In genomic region chr12:118102070-118102469, GRCh38 we compare ENCODE assay signal across 11 cellular contexts. TPM values are rescaled to one million over a fixed set of nuclear protein-coding genes. Genes with fewer than 3 reads are reported as not detected.
DNase-seq lines count a peak whose midpoint lies in the region; ATAC-seq, FAIRE-seq and TF ChIP-seq lines count a peak whose summit lies in the region.
"Had no signal": no experiment of that assay in that cellular context is flagged by ENCODE, and none has a peak within 500 bp of the region (broad histone marks: within the 10 kb centered on the region; RNA-seq: fewer than 3 reads in every experiment).

No MANE protein-coding gene starts in this region.

- peak overlapping the region; percentile 92 for H3K4me3 Mint-ChIP-seq in HFFc6
- peak overlapping the region; percentile 21 for H3K4me3 Mint-ChIP-seq in activated T-helper 2 cell treated with anti-CD3 and anti-CD28 coated beads, Interferon-gamma antibody, Interleukin-2, Interleukin-4, amounts not matched to agents 10 μg/mL and 5 μg/mL and 100 μg/mL, durations not matched to agents 14 hours and 24 hours and 36 hours (ENCODE audit: low read depth)

- H3K79me2 ChIP-seq in OCI-LY7 (ENCODE audit: insufficient read depth, low read depth, low read length) = no peaks in the 10 kb centered on the region

- no peaks in the 10 kb centered on the region for H3K36me3 Mint-ChIP-seq in HFFc6 (ENCODE audit: low read depth)
- H3K36me3 Mint-ChIP-seq in activated T-helper 2 cell treated with anti-CD3 and anti-CD28 coated beads, Interferon-gamma antibody, Interleukin-2, Interleukin-4, amounts not matched to agents 10 μg/mL and 5 μg/mL and 100 μg/mL, durations not matched to agents 14 hours and 24 hours and 36 hours (ENCODE audit: low read depth) = no peaks in the 10 kb centered on the region

- peak; percentile 43 to 49 for DNase-seq in A549 (ENCODE audit: low read depth in 1 of 2, low spot score in 1 of 2)
- peak; percentile 5 for DNase-seq in HFFc6
- no peak for DNase-seq in activated T-helper 2 cell treated with anti-CD3 and anti-CD28 coated beads, Interferon-gamma antibody, Interleukin-2, Interleukin-4, amounts not matched to agents 10 μg/mL and 5 μg/mL and 100 μg/mL, durations not matched to agents 14 hours and 24 hours and 36 hours (ENCODE audit: low spot score)
- DNase-seq in left colon = peak; percentile 25 to 51
- no peak for DNase-seq in NCI-H774 (lab: John Stamatoyannopoulos, UW)
- no peak for DNase-seq in OCI-LY7 (ENCODE audit: low spot score)
- DNase-seq in stimulated activated CD4-positive, alpha-beta T cell treated with anti-CD3 and anti-CD28 coated beads, Interleukin-15, amount 100 ng/mL, for 24 hours = no peak
- DNase-seq in cortex of kidney (lab: John Stamatoyannopoulos, UW) = no peak
- DNase-seq: head of caudate nucleus, NCI-H2171 treated with DMSO at 0.1 percent for 48 hours had no signal

- CTCF ChIA-PET in A549 (lab: Yijun Ruan, JAX) = interaction anchor here (1.0 to 1.6 kb wide), 6 partner anchors 8 to 227 kb away, joined by 4 to 6 read pairs (median 4); no protein-coding TSS in a partner anchor
- CTCF ChIA-PET in OCI-LY7 (lab: Charles Lee; ENCODE audit: unreplicated experiment) = no interaction called here

- H3K27ac ChIP-seq in A549 (peak overlapping the region in 1 of 2 experiments; percentile 22; a peak in 1 of 6 replicates), OCI-LY7 (ENCODE audit: low read depth, low read length, poor library complexity, severe bottlenecking) (no peak overlapping the region)

- peaks cover 20% of the 10 kb centered on the region for H3K4me1 ChIP-seq in A549
- H3K4me1 ChIP-seq in OCI-LY7 (ENCODE audit: insufficient read depth, low read length, poor library complexity, severe bottlenecking) = no peaks in the 10 kb centered on the region
- H3K4me1 ChIP-seq: pancreas had no signal

- 55% methylated on average over 6 of the region's 6 CpGs for WGBS in A549 (ENCODE audit: missing lambda C conversion rate)

- no peak for ATAC-seq in A549
- ATAC-seq in left colon = peak; percentile 3

- H3K36me3 ChIP-seq in OCI-LY7 (ENCODE audit: insufficient read depth, low read length) = no peaks in the 10 kb centered on the region
- H3K36me3 ChIP-seq: pancreas had no signal

- H3K27me3 Mint-ChIP-seq in HFFc6 (ENCODE audit: insufficient read depth) = no peaks in the 10 kb centered on the region
- peaks cover 21% of the 10 kb centered on the region for H3K27me3 Mint-ChIP-seq in activated T-helper 2 cell treated with anti-CD3 and anti-CD28 coated beads, Interferon-gamma antibody, Interleukin-2, Interleukin-4, amounts not matched to agents 10 μg/mL and 5 μg/mL and 100 μg/mL, durations not matched to agents 14 hours and 24 hours and 36 hours (ENCODE audit: low read depth)

- intact Hi-C loops in activated T-helper 2 cell treated with anti-CD3 and anti-CD28 coated beads, Interferon-gamma antibody, Interleukin-2, Interleukin-4, amounts not matched to agents 10 μg/mL and 5 μg/mL and 100 μg/mL, durations not matched to agents 14 hours and 24 hours and 36 hours (cut with micrococcal nuclease) = loop anchor here (5.0 kb wide), 1 partner anchor 40 kb away; the partner anchor contains the start of gene WSB2
- intact Hi-C loops in left colon (cut with DNase I, micrococcal nuclease) (no loop called here), OCI-LY7 (cut with micrococcal nuclease; ENCODE audit: unreplicated experiment) (no loop called here)

- no peak overlapping the region for H3K27ac Mint-ChIP-seq in HFFc6
- H3K27ac Mint-ChIP-seq in activated T-helper 2 cell treated with anti-CD3 and anti-CD28 coated beads, Interferon-gamma antibody, Interleukin-2, Interleukin-4, amounts not matched to agents 10 μg/mL and 5 μg/mL and 100 μg/mL, durations not matched to agents 14 hours and 24 hours and 36 hours = no peak overlapping the region

- H3K4me3 ChIP-seq in A549 (peak overlapping the region; percentile 69; the same call in 1 of the 3 replicates), OCI-LY7 (ENCODE audit: low read depth, low read length, poor library complexity, severe bottlenecking) (no peak overlapping the region)

- TF ChIP-seq POLR2A in A549 (IDR thresholded peaks at IDR 0.05; ENCODE audit: low read length) = no peak

- H2AFZ ChIP-seq in OCI-LY7 (ENCODE audit: low read length) = no peak overlapping the region

- TF ChIP-seq EP300 in A549 (IDR thresholded peaks at IDR 0.05) = no peak

- no peaks in the 10 kb centered on the region for H4K20me1 ChIP-seq in OCI-LY7 (ENCODE audit: insufficient read depth, low read length)

- no peak for TF ChIP-seq RAD21 in A549 (conservative IDR thresholded peaks at IDR 0.05 in 1 of 2, IDR thresholded peaks at IDR 0.05 in 1 of 2)

- no peak for FAIRE-seq in A549 (lab: Jason Lieb, UNC)
- FAIRE-seq: pancreas had no signal

- no peaks in the 10 kb centered on the region for H3K9me3 Mint-ChIP-seq in HFFc6
- no peaks in the 10 kb centered on the region for H3K9me3 Mint-ChIP-seq in activated T-helper 2 cell treated with anti-CD3 and anti-CD28 coated beads, Interferon-gamma antibody, Interleukin-2, Interleukin-4, amounts not matched to agents 10 μg/mL and 5 μg/mL and 100 μg/mL, durations not matched to agents 14 hours and 24 hours and 36 hours

- H3K4me1 Mint-ChIP-seq in HFFc6 (ENCODE audit: low read depth) = peaks cover 21% of the 10 kb centered on the region
- H3K4me1 Mint-ChIP-seq in activated T-helper 2 cell treated with anti-CD3 and anti-CD28 coated beads, Interferon-gamma antibody, Interleukin-2, Interleukin-4, amounts not matched to agents 10 μg/mL and 5 μg/mL and 100 μg/mL, durations not matched to agents 14 hours and 24 hours and 36 hours (ENCODE audit: low read depth) = peaks cover 6% of the 10 kb centered on the region

- no peaks in the 10 kb centered on the region for H3K9me3 ChIP-seq in A549
- H3K9me3 ChIP-seq in OCI-LY7 (ENCODE audit: low read length) = no peaks in the 10 kb centered on the region
- H3K9me3 ChIP-seq: pancreas had no signal

- no peaks in the 10 kb centered on the region for H3K9me2 ChIP-seq in OCI-LY7 (ENCODE audit: insufficient read depth, low read length)

- POLR2A ChIA-PET in A549 (lab: Yijun Ruan, JAX) = no interaction called here
- POLR2A ChIA-PET in OCI-LY7 (lab: Charles Lee) = no interaction called here

- no TSS peak for BruUV-seq in OCI-LY7 (replicated peaks; lab: Mats Ljungman, UMichigan)

- TF ChIP-seq CTCF in A549 (IDR thresholded peaks at IDR 0.05) (no peak), HFFc6 (IDR thresholded peaks at IDR 0.05) (no peak), OCI-LY7 (conservative IDR thresholded peaks at IDR 0.05; ENCODE audit: low read length) (no peak)

- H3K4me2 ChIP-seq in A549 (peak overlapping the region; percentile 76), OCI-LY7 (ENCODE audit: low read length) (no peak overlapping the region)

TF ChIP-seq in A549, 52 proteins besides CTCF, POLR2A, EP300 and RAD21:
- TF ChIP-seq CHD4 (IDR thresholded peaks at IDR 0.05; ENCODE audit: borderline replicate concordance) (no peak), FOSB (CRISPR knock-in tag; IDR thresholded peaks at IDR 0.05) (no peak), RARB (CRISPR knock-in tag; IDR thresholded peaks at IDR 0.05) (no peak), NPAS2 (CRISPR knock-in tag; IDR thresholded peaks at IDR 0.05; ENCODE audit: borderline replicate concordance) (no peak)

RNA-seq across cellular contexts. Expression of gene VSIG10, which starts 1.7 kb away (rescaled TPM):
- 20.2 and 23.8 TPM in 2 replicates for polyA plus RNA-seq in A549 (2011; rRNA removed)
- polyA plus RNA-seq in A549 (2012; cell fraction: cytosol; rRNA removed) = 11.0 and 16.6 TPM in 2 replicates
- polyA plus RNA-seq in A549 (2012; cell fraction: nucleus; rRNA removed) = 15.0 and 17.0 TPM in 2 replicates
- 15.8 to 18.3 TPM (median 18.0 TPM) in 3 replicates for polyA plus RNA-seq in A549 (2017; fragmentation: RNase III; extraction: RNeasy Plus Mini Kit Qiagen cat#74134 plus additional on column Dnase treatment)
- polyA minus RNA-seq in A549 (2011; rRNA and poly(A)+ RNA removed) = 29.8 and 34.3 TPM in 2 replicates
- total RNA-seq in HFFc6 (2021; fragmentation: NEBNext Ultra II Directional; extraction: Animal tissue kit (Norgen Biotek cat#: 25700)) = 10 to 100 TPM; 17.6 to 22.0 (median 21.1) TPM
- total RNA-seq in activated T-helper 2 cell treated with anti-CD3 and anti-CD28 coated beads, Interferon-gamma antibody, Interleukin-2, Interleukin-4, amounts not matched to agents 10 μg/mL and 5 μg/mL and 100 μg/mL, durations not matched to agents 14 hours and 24 hours and 36 hours = 9.6 and 11.1 TPM in 2 replicates
- 10 to 100 TPM; 86.7 to 95.7 TPM for total RNA-seq in left colon
- 5.0 and 9.2 TPM in 2 replicates for total RNA-seq in OCI-LY7 (2014; rRNA removed; shearing (Covaris generic))
- total RNA-seq in OCI-LY7 (2022) = 9.8 and 12.2 TPM in 2 replicates

RNA-seq across cellular contexts. Expression of gene PEBP1, which starts 33.9 kb away (rescaled TPM):
- 152 and 169 TPM in 2 replicates for polyA plus RNA-seq in A549 (2011; rRNA removed)
- polyA plus RNA-seq in A549 (2012; cell fraction: cytosol; rRNA removed) = 261 and 277 TPM in 2 replicates
- 153 and 173 TPM in 2 replicates for polyA plus RNA-seq in A549 (2012; cell fraction: nucleus; rRNA removed)
- 223 to 254 TPM (median 246 TPM) in 3 replicates for polyA plus RNA-seq in A549 (2017; fragmentation: RNase III; extraction: RNeasy Plus Mini Kit Qiagen cat#74134 plus additional on column Dnase treatment)
- polyA minus RNA-seq in A549 (2011; rRNA and poly(A)+ RNA removed) = 90.4 and 99.9 TPM in 2 replicates
- 100 to 1,000 TPM; 178 to 263 (median 196) TPM for total RNA-seq in HFFc6 (2021; fragmentation: NEBNext Ultra II Directional; extraction: Animal tissue kit (Norgen Biotek cat#: 25700))
- 177 and 184 TPM in 2 replicates for total RNA-seq in activated T-helper 2 cell treated with anti-CD3 and anti-CD28 coated beads, Interferon-gamma antibody, Interleukin-2, Interleukin-4, amounts not matched to agents 10 μg/mL and 5 μg/mL and 100 μg/mL, durations not matched to agents 14 hours and 24 hours and 36 hours
- 100 to 1,000 TPM; 186 to 205 TPM for total RNA-seq in left colon
- 128 and 135 TPM in 2 replicates for total RNA-seq in OCI-LY7 (2014; rRNA removed; shearing (Covaris generic))
- 138 and 154 TPM in 2 replicates for total RNA-seq in OCI-LY7 (2022)

RNA-seq across cellular contexts. Expression of gene WSB2, which starts 41.1 kb away (rescaled TPM):
- polyA plus RNA-seq in A549 (2011; rRNA removed) (93.5 and 121 TPM in 2 replicates), A549 (2017; fragmentation: RNase III; extraction: RNeasy Plus Mini Kit Qiagen cat#74134 plus additional on column Dnase treatment) (39.4 to 40.5 TPM (median 40.1 TPM) in 3 replicates)
- polyA plus RNA-seq in A549 (2012; cell fraction: cytosol; rRNA removed) = 64.8 and 76.5 TPM in 2 replicates
- 27.8 and 39.1 TPM in 2 replicates for polyA plus RNA-seq in A549 (2012; cell fraction: nucleus; rRNA removed)
- polyA minus RNA-seq in A549 (2011; rRNA and poly(A)+ RNA removed) = 262 and 314 TPM in 2 replicates
- 100 to 1,000 TPM; 140 to 168 (median 149) TPM for total RNA-seq in HFFc6 (2021; fragmentation: NEBNext Ultra II Directional; extraction: Animal tissue kit (Norgen Biotek cat#: 25700))
- 84.2 and 89.3 TPM in 2 replicates for total RNA-seq in activated T-helper 2 cell treated with anti-CD3 and anti-CD28 coated beads, Interferon-gamma antibody, Interleukin-2, Interleukin-4, amounts not matched to agents 10 μg/mL and 5 μg/mL and 100 μg/mL, durations not matched to agents 14 hours and 24 hours and 36 hours
- total RNA-seq in left colon (100 to 1,000 TPM; 119 to 144 TPM), OCI-LY7 (2022) (31.9 and 32.1 TPM in 2 replicates)
- 34.4 and 36.0 TPM in 2 replicates for total RNA-seq in OCI-LY7 (2014; rRNA removed; shearing (Covaris generic))

Comparison
In these comparisons a context has a peak if more than half of its experiments do, and no peak if none do; other contexts are left out.
1. DNase-seq: peak in A549 (2 of 2), HFFc6 (single experiment) and left colon (2 of 2); none in activated T-helper 2 cell treated with anti-CD3 and anti-CD28 coated beads, Interferon-gamma antibody, Interleukin-2, Interleukin-4, amounts not matched to agents 10 μg/mL and 5 μg/mL and 100 μg/mL, durations not matched to agents 14 hours and 24 hours and 36 hours (single experiment), NCI-H774 (single experiment), OCI-LY7 (single experiment), stimulated activated CD4-positive, alpha-beta T cell treated with anti-CD3 and anti-CD28 coated beads, Interleukin-15, amount 100 ng/mL, for 24 hours (single experiment) and cortex of kidney (single experiment).